Comparison of ENCODE assay signal across 15 cellular contexts in genomic region chr3:169871129-169871886, GRCh38.
A peak's percentile ranks its signal among the peaks of the same experiment; 100 is the strongest.
DNase-seq lines count a peak whose midpoint lies in the region; ATAC-seq lines count a peak whose summit lies in the region.
"Had no signal": no experiment of that assay in that cellular context is flagged by ENCODE, and none has a peak within 500 bp of the region (broad histone marks: within the 10 kb centered on the region; RNA-seq: fewer than 3 reads in every experiment).

No MANE protein-coding gene starts in this region.

- no peak overlapping the region for H3K27ac ChIP-seq in BLaER1
- H3K27ac ChIP-seq: body of pancreas had no signal

- peaks cover 8% of the 10 kb centered on the region for H3K9me3 ChIP-seq in BLaER1
- H3K9me3 ChIP-seq: body of pancreas, SK-N-SH had no signal

- no peaks in the 10 kb centered on the region for H3K9me3 Mint-ChIP-seq in T-helper 1 cell treated with Interleukin-12 subunit alpha and Interleukin-12 subunit beta and Interleukin-4 antibody, amounts not matched to agents 30 μg/mL and 1 μg/mL, for 36 hours
- H3K9me3 Mint-ChIP-seq: activated B cell treated with CpG ODN at 0.5 μM for 24 hours had no signal

- peaks cover 19% of the 10 kb centered on the region for H3K4me1 Mint-ChIP-seq in T-helper 1 cell treated with Interleukin-12 subunit alpha and Interleukin-12 subunit beta and Interleukin-4 antibody, amounts not matched to agents 30 μg/mL and 1 μg/mL, for 36 hours (ENCODE audit: low read depth)

- no peaks in the 10 kb centered on the region for H3K36me3 Mint-ChIP-seq in T-helper 1 cell treated with Interleukin-12 subunit alpha and Interleukin-12 subunit beta and Interleukin-4 antibody, amounts not matched to agents 30 μg/mL and 1 μg/mL, for 36 hours (ENCODE audit: low read depth)

- no peaks in the 10 kb centered on the region for H4K20me1 ChIP-seq in BLaER1

- H3K4me3 ChIP-seq in BLaER1: no peak overlapping the region
- H3K4me3 ChIP-seq: body of pancreas had no signal

- DNase-seq in kidney tubule cell (ENCODE audit: low spot score): peak; percentile 36
- DNase-seq in NCI-H1048 (lab: John Stamatoyannopoulos, UW): no peak
- DNase-seq in cerebellar nuclear complex (lab: John Stamatoyannopoulos, UW): no peak
- no peak for DNase-seq in LoVo (ENCODE audit: low spot score)
- DNase-seq: activated B cell treated with CpG ODN at 0.5 μM for 24 hours; body of pancreas; H7; Karpas-422; NCI-H2029; NK-92 treated with Interleukin-12 subunit alpha and Interleukin-12 subunit beta, amount 100 ng/mL, for 24 hours; SK-N-SH had no signal

- peak; percentile 65 for ATAC-seq in GM18502 (IDR thresholded peaks at IDR 0.05; ENCODE audit: poor library complexity, unreplicated experiment)
- ATAC-seq in HG03571 (IDR thresholded peaks at IDR 0.05; ENCODE audit: unreplicated experiment): no peak
- ATAC-seq: body of pancreas had no signal

- peak overlapping the region; percentile 5 for H3K27ac Mint-ChIP-seq in T-helper 1 cell treated with Interleukin-12 subunit alpha and Interleukin-12 subunit beta and Interleukin-4 antibody, amounts not matched to agents 30 μg/mL and 1 μg/mL, for 36 hours
- H3K27ac Mint-ChIP-seq: activated B cell treated with CpG ODN at 0.5 μM for 24 hours had no signal

- H3K27me3 ChIP-seq in BLaER1: no peaks in the 10 kb centered on the region
- H3K27me3 ChIP-seq: body of pancreas had no signal

- H3K9ac ChIP-seq in BLaER1: no peak overlapping the region
- H3K9ac ChIP-seq: SK-N-SH had no signal

- peak overlapping the region; percentile 59 for H3K4me2 ChIP-seq in BLaER1
- H3K4me2 ChIP-seq: SK-N-SH had no signal

- H3K4me3 Mint-ChIP-seq in T-helper 1 cell treated with Interleukin-12 subunit alpha and Interleukin-12 subunit beta and Interleukin-4 antibody, amounts not matched to agents 30 μg/mL and 1 μg/mL, for 36 hours: peak overlapping the region; percentile 22
- H3K4me3 Mint-ChIP-seq: activated B cell treated with CpG ODN at 0.5 μM for 24 hours had no signal

- H3K4me1 ChIP-seq in BLaER1: peaks cover 12% of the 10 kb centered on the region

- H3K27me3 Mint-ChIP-seq in T-helper 1 cell treated with Interleukin-12 subunit alpha and Interleukin-12 subunit beta and Interleukin-4 antibody, amounts not matched to agents 30 μg/mL and 1 μg/mL, for 36 hours (ENCODE audit: low read depth): no peaks in the 10 kb centered on the region
- H3K27me3 Mint-ChIP-seq: activated B cell treated with CpG ODN at 0.5 μM for 24 hours had no signal

- H3K36me3 ChIP-seq in BLaER1: no peaks in the 10 kb centered on the region
